In the genomic region with DNA sequence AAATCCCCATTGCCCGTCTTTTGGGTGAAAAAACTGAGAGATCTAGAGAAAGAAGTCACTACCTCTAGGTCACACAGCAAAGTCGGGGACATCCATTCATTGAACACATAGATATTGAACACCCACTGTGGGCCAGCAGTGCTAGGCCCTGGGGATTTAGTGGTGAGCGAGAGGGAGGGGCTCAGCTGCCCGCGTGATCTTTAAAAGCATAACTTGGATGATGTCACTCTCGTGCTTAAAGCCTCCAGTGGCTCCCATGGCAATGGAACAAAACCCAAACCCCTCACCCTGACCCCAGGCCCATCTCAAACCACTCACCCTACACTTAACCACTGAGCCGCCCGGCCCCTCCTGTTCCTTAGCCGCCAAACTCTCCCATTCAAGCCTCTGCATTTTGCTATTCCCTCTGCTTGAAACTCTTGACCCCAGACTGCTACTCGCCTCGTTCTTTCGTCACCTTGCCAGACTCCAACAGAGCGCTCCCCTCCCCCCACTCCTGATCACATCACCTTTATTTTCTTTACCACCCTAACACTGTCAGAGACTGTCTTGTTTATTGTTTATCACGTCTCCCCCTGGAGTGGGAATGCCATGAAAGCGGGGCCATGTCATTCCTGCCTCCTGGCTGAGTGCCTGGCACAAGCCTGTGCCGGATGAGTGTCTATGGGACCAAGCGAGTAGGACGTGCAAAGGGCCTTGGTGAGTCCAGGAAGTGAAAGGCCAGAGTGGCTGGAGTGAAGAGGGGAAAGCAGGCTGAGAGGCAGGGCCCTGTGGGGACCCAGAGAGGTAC, we compare ENCODE assay signal across 1 cellular context.
TF ChIP-seq lines count a peak whose summit lies in the region.

No MANE protein-coding gene starts in this region.

TF ChIP-seq in HepG2, 621 proteins besides CTCF, POLR2A, EP300 and RAD21 (continued from another document and continues in another):
- TF ChIP-seq, protein P1, sequence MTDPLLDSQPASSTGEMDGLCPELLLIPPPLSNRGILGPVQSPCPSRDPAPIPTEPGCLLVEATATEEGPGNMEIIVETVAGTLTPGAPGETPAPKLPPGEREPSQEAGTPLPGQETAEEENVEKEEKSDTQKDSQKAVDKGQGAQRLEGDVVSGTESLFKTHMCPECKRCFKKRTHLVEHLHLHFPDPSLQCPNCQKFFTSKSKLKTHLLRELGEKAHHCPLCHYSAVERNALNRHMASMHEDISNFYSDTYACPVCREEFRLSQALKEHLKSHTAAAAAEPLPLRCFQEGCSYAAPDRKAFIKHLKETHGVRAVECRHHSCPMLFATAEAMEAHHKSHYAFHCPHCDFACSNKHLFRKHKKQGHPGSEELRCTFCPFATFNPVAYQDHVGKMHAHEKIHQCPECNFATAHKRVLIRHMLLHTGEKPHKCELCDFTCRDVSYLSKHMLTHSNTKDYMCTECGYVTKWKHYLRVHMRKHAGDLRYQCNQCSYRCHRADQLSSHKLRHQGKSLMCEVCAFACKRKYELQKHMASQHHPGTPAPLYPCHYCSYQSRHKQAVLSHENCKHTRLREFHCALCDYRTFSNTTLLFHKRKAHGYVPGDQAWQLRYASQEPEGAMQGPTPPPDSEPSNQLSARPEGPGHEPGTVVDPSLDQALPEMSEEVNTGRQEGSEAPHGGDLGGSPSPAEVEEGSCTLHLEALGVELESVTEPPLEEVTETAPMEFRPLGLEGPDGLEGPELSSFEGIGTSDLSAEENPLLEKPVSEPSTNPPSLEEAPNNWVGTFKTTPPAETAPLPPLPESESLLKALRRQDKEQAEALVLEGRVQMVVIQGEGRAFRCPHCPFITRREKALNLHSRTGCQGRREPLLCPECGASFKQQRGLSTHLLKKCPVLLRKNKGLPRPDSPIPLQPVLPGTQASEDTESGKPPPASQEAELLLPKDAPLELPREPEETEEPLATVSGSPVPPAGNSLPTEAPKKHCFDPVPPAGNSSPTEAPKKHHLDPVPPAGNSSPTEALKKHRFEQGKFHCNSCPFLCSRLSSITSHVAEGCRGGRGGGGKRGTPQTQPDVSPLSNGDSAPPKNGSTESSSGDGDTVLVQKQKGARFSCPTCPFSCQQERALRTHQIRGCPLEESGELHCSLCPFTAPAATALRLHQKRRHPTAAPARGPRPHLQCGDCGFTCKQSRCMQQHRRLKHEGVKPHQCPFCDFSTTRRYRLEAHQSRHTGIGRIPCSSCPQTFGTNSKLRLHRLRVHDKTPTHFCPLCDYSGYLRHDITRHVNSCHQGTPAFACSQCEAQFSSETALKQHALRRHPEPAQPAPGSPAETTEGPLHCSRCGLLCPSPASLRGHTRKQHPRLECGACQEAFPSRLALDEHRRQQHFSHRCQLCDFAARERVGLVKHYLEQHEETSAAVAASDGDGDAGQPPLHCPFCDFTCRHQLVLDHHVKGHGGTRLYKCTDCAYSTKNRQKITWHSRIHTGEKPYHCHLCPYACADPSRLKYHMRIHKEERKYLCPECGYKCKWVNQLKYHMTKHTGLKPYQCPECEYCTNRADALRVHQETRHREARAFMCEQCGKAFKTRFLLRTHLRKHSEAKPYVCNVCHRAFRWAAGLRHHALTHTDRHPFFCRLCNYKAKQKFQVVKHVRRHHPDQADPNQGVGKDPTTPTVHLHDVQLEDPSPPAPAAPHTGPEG (CRISPR knock-in tag; IDR thresholded peaks at IDR 0.05): no peak
- TF ChIP-seq SP1 (IDR thresholded peaks at IDR 0.05) (no peak), SP1 (CRISPR knock-in tag; IDR thresholded peaks at IDR 0.05) (peak; percentile 10; the same call in 1 of the 2 replicates), MAF1 (CRISPR knock-in tag; IDR thresholded peaks at IDR 0.05; ENCODE audit: borderline replicate concordance) (no peak), ZNF18 (CRISPR knock-in tag; IDR thresholded peaks at IDR 0.05; ENCODE audit: insufficient replicate concordance) (no peak), ZNF790 (CRISPR knock-in tag; IDR thresholded peaks at IDR 0.05; ENCODE audit: borderline replicate concordance) (no peak), ZNF512B (CRISPR knock-in tag; IDR thresholded peaks at IDR 0.05; ENCODE audit: borderline replicate concordance) (no peak), GATA4 (IDR thresholded peaks at IDR 0.05; ENCODE audit: borderline replicate concordance, low read depth) (no peak), ZNF883 (CRISPR knock-in tag; IDR thresholded peaks at IDR 0.05; ENCODE audit: not compliant biosample characterization) (no peak), FOXM1 (CRISPR knock-in tag; IDR thresholded peaks at IDR 0.05) (no peak), TCF7 (IDR thresholded peaks at IDR 0.05; ENCODE audit: low read depth) (no peak), ZFP37 (CRISPR knock-in tag; IDR thresholded peaks at IDR 0.05; ENCODE audit: borderline replicate concordance) (no peak), ELF4 (CRISPR knock-in tag; IDR thresholded peaks at IDR 0.05; ENCODE audit: borderline replicate concordance) (no peak), NFE2L2 (IDR thresholded peaks at IDR 0.05; ENCODE audit: low read length) (no peak), FOSL1 (CRISPR knock-in tag; IDR thresholded peaks at IDR 0.05; ENCODE audit: borderline replicate concordance) (no peak), ZNF407 (CRISPR knock-in tag; IDR thresholded peaks at IDR 0.05; ENCODE audit: not compliant biosample characterization) (no peak), PCBP1 (IDR thresholded peaks at IDR 0.05; ENCODE audit: borderline replicate concordance, low read depth, low read length) (no peak), HNRNPUL1 (IDR thresholded peaks at IDR 0.05; ENCODE audit: low read depth, low read length) (no peak), NR2C2 (CRISPR knock-in tag; IDR thresholded peaks at IDR 0.05; ENCODE audit: borderline replicate concordance) (0 out of 2 replicates have a peak, but pooled peaks have one; percentile 19), AKAP8 (CRISPR knock-in tag; IDR thresholded peaks at IDR 0.05) (no peak), SKI (IDR thresholded peaks at IDR 0.05; ENCODE audit: partially characterized antibody) (no peak), ZNF263 (CRISPR knock-in tag; IDR thresholded peaks at IDR 0.05) (0 out of 2 replicates have a peak, but pooled peaks have one; percentile 7)
- TF ChIP-seq, protein P2, sequence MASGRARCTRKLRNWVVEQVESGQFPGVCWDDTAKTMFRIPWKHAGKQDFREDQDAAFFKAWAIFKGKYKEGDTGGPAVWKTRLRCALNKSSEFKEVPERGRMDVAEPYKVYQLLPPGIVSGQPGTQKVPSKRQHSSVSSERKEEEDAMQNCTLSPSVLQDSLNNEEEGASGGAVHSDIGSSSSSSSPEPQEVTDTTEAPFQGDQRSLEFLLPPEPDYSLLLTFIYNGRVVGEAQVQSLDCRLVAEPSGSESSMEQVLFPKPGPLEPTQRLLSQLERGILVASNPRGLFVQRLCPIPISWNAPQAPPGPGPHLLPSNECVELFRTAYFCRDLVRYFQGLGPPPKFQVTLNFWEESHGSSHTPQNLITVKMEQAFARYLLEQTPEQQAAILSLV (CRISPR knock-in tag; IDR thresholded peaks at IDR 0.05; ENCODE audit: borderline replicate concordance): no peak
- TF ChIP-seq, protein P3, sequence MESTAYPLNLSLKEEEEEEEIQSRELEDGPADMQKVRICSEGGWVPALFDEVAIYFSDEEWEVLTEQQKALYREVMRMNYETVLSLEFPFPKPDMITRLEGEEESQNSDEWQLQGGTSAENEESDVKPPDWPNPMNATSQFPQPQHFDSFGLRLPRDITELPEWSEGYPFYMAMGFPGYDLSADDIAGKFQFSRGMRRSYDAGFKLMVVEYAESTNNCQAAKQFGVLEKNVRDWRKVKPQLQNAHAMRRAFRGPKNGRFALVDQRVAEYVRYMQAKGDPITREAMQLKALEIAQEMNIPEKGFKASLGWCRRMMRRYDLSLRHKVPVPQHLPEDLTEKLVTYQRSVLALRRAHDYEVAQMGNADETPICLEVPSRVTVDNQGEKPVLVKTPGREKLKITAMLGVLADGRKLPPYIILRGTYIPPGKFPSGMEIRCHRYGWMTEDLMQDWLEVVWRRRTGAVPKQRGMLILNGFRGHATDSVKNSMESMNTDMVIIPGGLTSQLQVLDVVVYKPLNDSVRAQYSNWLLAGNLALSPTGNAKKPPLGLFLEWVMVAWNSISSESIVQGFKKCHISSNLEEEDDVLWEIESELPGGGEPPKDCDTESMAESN (CRISPR knock-in tag; conservative IDR thresholded peaks at IDR 0.05): no peak
- TF ChIP-seq, protein P4, sequence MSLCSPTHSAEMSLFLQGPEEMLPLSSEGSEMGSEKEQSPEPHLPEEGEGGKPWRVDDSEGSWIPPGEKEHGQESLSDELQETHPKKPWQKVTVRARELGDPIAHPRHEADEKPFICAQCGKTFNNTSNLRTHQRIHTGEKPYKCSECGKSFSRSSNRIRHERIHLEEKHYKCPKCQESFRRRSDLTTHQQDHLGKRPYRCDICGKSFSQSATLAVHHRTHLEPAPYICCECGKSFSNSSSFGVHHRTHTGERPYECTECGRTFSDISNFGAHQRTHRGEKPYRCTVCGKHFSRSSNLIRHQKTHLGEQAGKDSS (CRISPR knock-in tag; IDR thresholded peaks at IDR 0.05; ENCODE audit: borderline replicate concordance, low read depth): peak; percentile 43; the same call in 1 of the 2 replicates
